1 cellular context compared by ENCODE assay signal in the genomic region with DNA sequence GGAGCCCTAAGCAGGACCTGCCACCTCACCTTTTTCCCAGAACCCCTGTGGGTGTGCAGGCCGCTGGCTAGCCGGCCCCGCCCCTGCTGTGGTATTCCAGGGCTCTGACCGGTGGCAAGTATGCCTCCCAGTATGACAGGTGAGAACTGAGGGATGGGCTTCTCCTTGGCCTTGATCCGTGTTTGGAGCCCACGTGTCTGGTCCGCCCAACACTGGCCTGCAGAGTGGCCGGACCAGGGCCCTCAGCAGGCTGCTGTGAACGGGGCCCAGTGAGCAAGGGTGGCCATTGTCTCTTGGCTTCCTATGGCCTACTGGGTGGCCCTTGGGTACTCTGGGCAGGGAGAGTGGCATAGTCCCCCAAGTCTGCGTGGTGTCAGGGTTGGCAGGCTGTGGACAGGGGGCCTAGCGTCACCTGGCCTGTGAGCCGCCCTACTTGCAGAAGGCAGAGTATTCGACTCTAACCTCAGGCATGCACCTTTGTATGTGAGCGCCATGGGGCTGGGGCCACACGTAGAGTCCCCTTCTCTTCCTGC.
TF ChIP-seq lines count a peak whose summit lies in the region.

No MANE protein-coding gene starts in this region.

TF ChIP-seq in IMR-90, 13 proteins besides CTCF, POLR2A, EP300 and RAD21:
- no peak for TF ChIP-seq NFE2L2 (IDR thresholded peaks at IDR 0.05; ENCODE audit: low read depth, low read length)
- no peak for TF ChIP-seq BHLHE40 (IDR thresholded peaks at IDR 0.05; ENCODE audit: low read depth, low read length)
- no peak for TF ChIP-seq MAFK (IDR thresholded peaks at IDR 0.05; ENCODE audit: low read depth, low read length)
- TF ChIP-seq RCOR1 (IDR thresholded peaks at IDR 0.05; ENCODE audit: insufficient replicate concordance, low read length): no peak
- TF ChIP-seq MAZ (IDR thresholded peaks at IDR 0.05; ENCODE audit: borderline replicate concordance, low read depth, low read length): no peak
- no peak for TF ChIP-seq CEBPB (IDR thresholded peaks at IDR 0.05; ENCODE audit: low read depth, low read length)
- TF ChIP-seq SMC3 (IDR thresholded peaks at IDR 0.05; ENCODE audit: low read depth, low read length): no peak
- no peak for TF ChIP-seq CHD1 (IDR thresholded peaks at IDR 0.05; ENCODE audit: low read depth, low read length)
- TF ChIP-seq, protein P1, sequence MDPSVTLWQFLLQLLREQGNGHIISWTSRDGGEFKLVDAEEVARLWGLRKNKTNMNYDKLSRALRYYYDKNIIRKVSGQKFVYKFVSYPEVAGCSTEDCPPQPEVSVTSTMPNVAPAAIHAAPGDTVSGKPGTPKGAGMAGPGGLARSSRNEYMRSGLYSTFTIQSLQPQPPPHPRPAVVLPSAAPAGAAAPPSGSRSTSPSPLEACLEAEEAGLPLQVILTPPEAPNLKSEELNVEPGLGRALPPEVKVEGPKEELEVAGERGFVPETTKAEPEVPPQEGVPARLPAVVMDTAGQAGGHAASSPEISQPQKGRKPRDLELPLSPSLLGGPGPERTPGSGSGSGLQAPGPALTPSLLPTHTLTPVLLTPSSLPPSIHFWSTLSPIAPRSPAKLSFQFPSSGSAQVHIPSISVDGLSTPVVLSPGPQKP (IDR thresholded peaks at IDR 0.05; ENCODE audit: borderline replicate concordance, low read depth, low read length): no peak
- no peak for TF ChIP-seq MXI1 (IDR thresholded peaks at IDR 0.05; ENCODE audit: borderline replicate concordance, low read depth, low read length)
- TF ChIP-seq, protein P2, sequence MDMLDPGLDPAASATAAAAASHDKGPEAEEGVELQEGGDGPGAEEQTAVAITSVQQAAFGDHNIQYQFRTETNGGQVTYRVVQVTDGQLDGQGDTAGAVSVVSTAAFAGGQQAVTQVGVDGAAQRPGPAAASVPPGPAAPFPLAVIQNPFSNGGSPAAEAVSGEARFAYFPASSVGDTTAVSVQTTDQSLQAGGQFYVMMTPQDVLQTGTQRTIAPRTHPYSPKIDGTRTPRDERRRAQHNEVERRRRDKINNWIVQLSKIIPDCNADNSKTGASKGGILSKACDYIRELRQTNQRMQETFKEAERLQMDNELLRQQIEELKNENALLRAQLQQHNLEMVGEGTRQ (IDR thresholded peaks at IDR 0.05; ENCODE audit: low read depth, low read length): no peak
- TF ChIP-seq RFX5 (IDR thresholded peaks at IDR 0.05; ENCODE audit: low read depth, low read length): no peak
- no peak for TF ChIP-seq FOS (IDR thresholded peaks at IDR 0.05; ENCODE audit: low read depth, low read length)
TF ChIP-seq in IMR-90: peak in this region for 0.
